8 cellular contexts compared by ENCODE assay signal in the genomic region with DNA sequence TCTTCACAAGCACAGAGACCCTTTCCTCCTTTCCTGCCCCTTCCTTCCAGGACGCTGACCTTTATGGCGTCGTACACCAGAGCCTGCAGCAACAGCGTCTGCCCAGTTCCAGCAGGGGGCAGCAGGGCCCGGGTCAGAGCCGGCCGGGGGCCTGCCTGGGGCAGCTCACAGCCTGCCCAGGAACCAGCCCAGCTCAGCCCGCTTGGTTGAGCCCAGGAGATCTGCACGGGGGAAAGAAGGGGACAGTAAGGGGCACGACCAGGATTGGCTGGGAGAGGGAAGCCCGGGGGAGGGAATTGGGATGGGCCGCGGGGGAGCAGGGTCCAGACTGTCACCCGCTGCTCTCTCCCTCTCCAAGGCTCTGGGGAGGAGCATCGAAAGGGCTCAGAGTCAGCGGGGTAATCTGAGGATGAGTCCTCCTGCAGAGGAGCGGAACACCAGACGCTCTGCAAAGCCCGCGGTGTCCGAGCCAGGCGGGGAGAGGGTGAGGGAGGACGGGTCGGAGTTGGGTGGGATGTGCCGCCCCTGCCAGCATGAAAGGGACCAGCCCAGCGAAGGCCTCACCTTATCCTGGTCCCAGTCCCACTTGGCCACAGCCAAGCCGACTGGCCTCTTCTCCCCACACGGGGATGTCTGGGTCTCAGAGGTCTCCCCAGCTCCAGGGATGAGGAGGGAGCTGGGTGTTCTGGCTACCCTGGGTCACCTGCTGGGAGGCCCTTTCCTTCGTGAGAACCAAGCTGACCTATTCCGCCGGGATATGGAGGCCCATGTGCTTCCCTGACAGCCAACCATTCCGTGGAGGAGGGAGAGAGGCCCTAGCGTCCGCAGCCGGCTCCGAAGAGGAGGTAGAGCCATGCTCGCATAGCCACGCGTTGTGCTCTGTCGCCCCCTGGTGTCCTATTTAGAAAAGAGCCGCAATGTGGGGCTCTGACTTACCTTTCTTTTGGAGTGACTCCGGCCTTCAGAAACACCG. TPM values are rescaled to one million over a fixed set of nuclear protein-coding genes. Genes with fewer than 3 reads are reported as not detected.
DNase-seq lines count a peak whose midpoint lies in the region; ATAC-seq and TF ChIP-seq lines count a peak whose summit lies in the region.

No MANE protein-coding gene starts in this region.

- H3K36me3 ChIP-seq in BJ (ENCODE audit: control insufficient read depth, insufficient read depth, low read length), result no peaks in the 10 kb centered on the region
- no peaks in the 10 kb centered on the region for H3K36me3 ChIP-seq in SK-N-MC (ENCODE audit: insufficient read depth, low read length)
- H3K36me3 ChIP-seq in gastroesophageal sphincter, result peaks cover 0 to 4% of the 10 kb centered on the region in 2 donors

- TF ChIP-seq CTCF in BJ (IDR thresholded peaks at IDR 0.05; ENCODE audit: insufficient read depth, low read depth, low read length) (peak; percentile 85), NB4 (IDR thresholded peaks at IDR 0.05; ENCODE audit: low read depth, low read length) (peak; percentile 83), gastroesophageal sphincter (IDR thresholded peaks at IDR 0.05) (peak in 3 of 4 experiments; percentile 87 to 95 (median 89))

- ATAC-seq in GM21360 (IDR thresholded peaks at IDR 0.05; ENCODE audit: unreplicated experiment), result peak; percentile 55
- peak; percentile 91 for ATAC-seq in gastroesophageal sphincter

- no peak for TF ChIP-seq POLR2A in NB4 (IDR thresholded peaks at IDR 0.05; ENCODE audit: extremely low read depth, insufficient read length)
- TF ChIP-seq POLR2A in gastroesophageal sphincter (IDR thresholded peaks at IDR 0.05), result no peak

- H3K9ac ChIP-seq in SK-N-MC (ENCODE audit: insufficient read length), result no peak overlapping the region

- H3K9me3 ChIP-seq in SK-N-MC (ENCODE audit: low read depth, low read length), result no peaks in the 10 kb centered on the region
- H3K9me3 ChIP-seq in gastroesophageal sphincter, result no peaks in the 10 kb centered on the region

- H3K27me3 ChIP-seq in BJ (ENCODE audit: control insufficient read depth, insufficient read depth, low read length) (peaks cover 5% of the 10 kb centered on the region), gastroesophageal sphincter (peaks cover 24% of the 10 kb centered on the region)

- H3K27ac Mint-ChIP-seq in activated naive CD4-positive, alpha-beta T cell treated with anti-CD3 and anti-CD28 coated beads, Interleukin-2, amount 10 ng/mL, durations not matched to agents 7 days and 5 days, result no peak overlapping the region

- POLR2A ChIA-PET in BJ (lab: Charles Lee), result no interaction called here

- H3K4me1 Mint-ChIP-seq in activated naive CD4-positive, alpha-beta T cell treated with anti-CD3 and anti-CD28 coated beads, Interleukin-2, amount 10 ng/mL, durations not matched to agents 7 days and 5 days, result peaks cover 10% of the 10 kb centered on the region

- TF ChIP-seq EP300 in gastroesophageal sphincter (IDR thresholded peaks at IDR 0.05), result no peak

- no peak for DNase-seq in BJ (ENCODE audit: low read depth)
- peak; percentile 80 for DNase-seq in NB4 (ENCODE audit: low read depth)
- DNase-seq in SK-N-MC (ENCODE audit: low read depth, low spot score), result no peak
- peak; percentile 89 for DNase-seq in activated naive CD4-positive, alpha-beta T cell treated with anti-CD3 and anti-CD28 coated beads, Interleukin-2, amount 10 ng/mL, durations not matched to agents 7 days and 5 days
- peak in 55 of 56 donors; percentile 10 to 92 (median 71) for DNase-seq in nucleus accumbens (lab: John Stamatoyannopoulos, UW)
- DNase-seq in substantia nigra (lab: John Stamatoyannopoulos, UW), result peak in 48 of 49 donors; percentile 26 to 89 (median 76)

- H3K4me3 ChIP-seq in BJ (ENCODE audit: low read depth, low read length), result no peak overlapping the region
- no peak overlapping the region for H3K4me3 ChIP-seq in NB4 (ENCODE audit: low read depth, low read length)
- H3K4me3 ChIP-seq in SK-N-MC, result peak overlapping the region; percentile 48
- H3K4me3 ChIP-seq in gastroesophageal sphincter, result peak overlapping the region in 1 of 2 donors; percentile 41

- peak overlapping the region; percentile 76 for H3K4me3 Mint-ChIP-seq in activated naive CD4-positive, alpha-beta T cell treated with anti-CD3 and anti-CD28 coated beads, Interleukin-2, amount 10 ng/mL, durations not matched to agents 7 days and 5 days

- peaks cover 0 to 25% (median 13%) of the 10 kb centered on the region in 3 donors for H3K4me1 ChIP-seq in gastroesophageal sphincter

- CTCF ChIA-PET in BJ (lab: Yijun Ruan, JAX), result interaction anchor here (0.6 to 20.1 kb wide), 21 partner anchors 9 to 1367 kb away, joined by 3 to 454 read pairs (median 5); a partner anchor contains a TSS
- CTCF ChIA-PET in activated naive CD4-positive, alpha-beta T cell treated with anti-CD3 and anti-CD28 coated beads, Interleukin-2, amount 10 ng/mL, durations not matched to agents 7 days and 5 days (lab: Charles Lee), result interaction anchor here (0.6 to 9.9 kb wide), 23 partner anchors 8 to 637 kb away, joined by 3 to 141 read pairs (median 3); no protein-coding TSS in a partner anchor

- WGBS in gastroesophageal sphincter (ENCODE audit: low coverage in 1 of 2), 2 donors, result 10% methylated on average over 2 of the region's 43 CpGs; no CpG with 5 or more reads in 1 of the 2 donors

- peaks cover 69% of the 10 kb centered on the region for H3K27me3 Mint-ChIP-seq in activated naive CD4-positive, alpha-beta T cell treated with anti-CD3 and anti-CD28 coated beads, Interleukin-2, amount 10 ng/mL, durations not matched to agents 7 days and 5 days

- H3K9me3 Mint-ChIP-seq in activated naive CD4-positive, alpha-beta T cell treated with anti-CD3 and anti-CD28 coated beads, Interleukin-2, amount 10 ng/mL, durations not matched to agents 7 days and 5 days, result no peaks in the 10 kb centered on the region

- no peak overlapping the region for H3K27ac ChIP-seq in SK-N-MC
- peak overlapping the region in 3 of 4 donors; percentile 0 to 60 (median 45) for H3K27ac ChIP-seq in gastroesophageal sphincter
- peak overlapping the region; percentile 80 for H3K27ac ChIP-seq in substantia nigra (ENCODE audit: low read depth, low read length, poor library complexity, severe bottlenecking)

- no peaks in the 10 kb centered on the region for H3K36me3 Mint-ChIP-seq in activated naive CD4-positive, alpha-beta T cell treated with anti-CD3 and anti-CD28 coated beads, Interleukin-2, amount 10 ng/mL, durations not matched to agents 7 days and 5 days

RNA-seq across cellular contexts. Expression of a gene that starts 7.4 kb away (rescaled TPM):
- not detected in 2 replicates for polyA plus RNA-seq in BJ (2011; rRNA removed)
- not detected in 2 replicates for polyA minus RNA-seq in BJ (2011; rRNA and poly(A)+ RNA removed)
- under 1 TPM in 1 of 4 donors, not detected in 3; 0.13 TPM for total RNA-seq in gastroesophageal sphincter

RNA-seq across cellular contexts. Expression of a gene that starts 37.6 kb away (rescaled TPM):
- 1.1 and 1.2 TPM in 2 replicates for polyA plus RNA-seq in BJ (2011; rRNA removed)
- 1.9 and 2.0 TPM in 2 replicates for polyA minus RNA-seq in BJ (2011; rRNA and poly(A)+ RNA removed)
- 1 to 10 TPM in 3 of 4 donors, under 1 TPM in 1; 0.40 to 3.4 (median 1.8) TPM for total RNA-seq in gastroesophageal sphincter

Comparison
In these comparisons a context has a peak if more than half of its experiments do, and no peak if none do; other contexts are left out.
1. DNase-seq: peak in NB4 (single experiment), activated naive CD4-positive, alpha-beta T cell treated with anti-CD3 and anti-CD28 coated beads, Interleukin-2, amount 10 ng/mL, durations not matched to agents 7 days and 5 days (single experiment), nucleus accumbens (55 of 56) and substantia nigra (48 of 49); none in BJ (single experiment) and SK-N-MC (single experiment).
2. Peak in every context shown above with its lines, with median percentiles within 50 percentile points of each other: CTCF ChIP-seq.